Comparison of ENCODE assay signal across 24 cellular contexts in the genomic region with DNA sequence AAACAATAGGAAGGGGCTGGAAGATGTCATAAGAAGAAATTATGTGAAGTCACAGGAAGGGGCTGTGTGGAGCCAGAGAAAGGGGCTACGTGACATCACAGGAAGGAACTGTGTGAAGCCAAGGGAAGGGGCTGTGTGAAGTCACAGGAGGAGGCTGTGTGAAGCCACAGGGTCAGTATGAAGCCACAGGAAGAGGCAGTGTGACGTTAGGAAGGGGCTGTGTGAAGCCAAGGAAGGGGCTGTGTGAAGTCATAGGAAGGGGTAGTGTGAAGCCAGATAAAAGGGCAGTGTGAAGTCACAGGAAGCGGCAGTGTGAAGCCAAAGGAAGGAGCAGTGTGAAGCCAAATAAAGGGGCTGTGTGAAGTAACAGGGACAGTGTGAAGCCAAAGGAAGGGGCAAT.
"Had no signal": no experiment of that assay in that cellular context is flagged by ENCODE, and none has a peak within 500 bp of the region (broad histone marks: within the 10 kb centered on the region; RNA-seq: fewer than 3 reads in every experiment).

No MANE protein-coding gene starts in this region.

- H3K36me3 Mint-ChIP-seq: stimulated activated memory B cell treated with anti-CD40 and anti-IgM and Interleukin-4, amounts not matched to agents 10 μg/mL and 1 μg/mL and 100 μg/mL, for 72 hours had no signal

- FAIRE-seq: endometrium had no signal

- H3K4me1 ChIP-seq: gastrocnemius medialis, heart right ventricle, psoas muscle, spleen, testis, transverse colon had no signal

- H3K9me3 ChIP-seq: esophagus muscularis mucosa, gastrocnemius medialis, psoas muscle, testis, transverse colon had no signal

- H3K27me3 Mint-ChIP-seq: stimulated activated naive CD8-positive, alpha-beta T cell treated with anti-CD3 and anti-CD28 coated beads, Interleukin-15, amount 100 ng/mL, for 72 hours had no signal

- H3K27ac ChIP-seq: dorsolateral prefrontal cortex, epithelial cell of prostate, esophagus muscularis mucosa, gastrocnemius medialis, heart right ventricle, psoas muscle, testis, transverse colon had no signal

- ATAC-seq: gastrocnemius medialis; heart right ventricle; left lobe of liver; mucosa of descending colon; psoas muscle; sciatic nerve; stimulated activated memory B cell treated with anti-CD40 and anti-IgM and Interleukin-4, amounts not matched to agents 10 μg/mL and 1 μg/mL and 100 μg/mL, for 72 hours; stimulated activated naive CD8-positive, alpha-beta T cell treated with anti-CD3 and anti-CD28 coated beads, Interleukin-15, amount 100 ng/mL, for 72 hours had no signal

- H3K27ac Mint-ChIP-seq: nephron progenitor cell; stimulated activated memory B cell treated with anti-CD40 and anti-IgM and Interleukin-4, amounts not matched to agents 10 μg/mL and 1 μg/mL and 100 μg/mL, for 72 hours had no signal

- H3K4me1 Mint-ChIP-seq: nephron progenitor cell; stimulated activated memory B cell treated with anti-CD40 and anti-IgM and Interleukin-4, amounts not matched to agents 10 μg/mL and 1 μg/mL and 100 μg/mL, for 72 hours; stimulated activated naive CD8-positive, alpha-beta T cell treated with anti-CD3 and anti-CD28 coated beads, Interleukin-15, amount 100 ng/mL, for 72 hours had no signal

- H3K27me3 ChIP-seq: dorsolateral prefrontal cortex, esophagus muscularis mucosa, gastrocnemius medialis, spleen, testis, transverse colon had no signal

- H3K9me3 Mint-ChIP-seq: nephron progenitor cell; stimulated activated memory B cell treated with anti-CD40 and anti-IgM and Interleukin-4, amounts not matched to agents 10 μg/mL and 1 μg/mL and 100 μg/mL, for 72 hours had no signal

- H3K36me3 ChIP-seq: esophagus muscularis mucosa, gastrocnemius medialis, heart right ventricle, spleen, transverse colon had no signal

- DNase-seq: cortex of kidney; dorsolateral prefrontal cortex; effector CD8-positive, alpha-beta T cell; gastrocnemius medialis; heart right ventricle; hypothalamus; islet precursor cell; mucosa of descending colon; nephron progenitor cell; psoas muscle; retina; spleen; stimulated activated CD4-positive, alpha-beta T cell treated with anti-CD3 and anti-CD28 coated beads, Interleukin-15, amount 100 ng/mL, for 24 hours; stimulated activated CD4-positive, alpha-beta T cell treated with anti-CD3 and anti-CD28 coated beads, Interleukin-1b, Interleukin-23, amount 100 ng/mL, for 48 hours; stimulated activated CD4-positive, alpha-beta T cell treated with anti-CD3 and anti-CD28 coated beads, Interleukin-4, amount 100 ng/mL, for 24 hours; stimulated activated naive CD8-positive, alpha-beta T cell treated with anti-CD3 and anti-CD28 coated beads, Interleukin-15, amount 100 ng/mL, for 72 hours; testis; transverse colon had no signal

- H3K4me3 ChIP-seq: dorsolateral prefrontal cortex, esophagus muscularis mucosa, gastrocnemius medialis, heart right ventricle, mucosa of descending colon, psoas muscle, spleen, testis, transverse colon had no signal

- H3K4me3 Mint-ChIP-seq: nephron progenitor cell; stimulated activated memory B cell treated with anti-CD40 and anti-IgM and Interleukin-4, amounts not matched to agents 10 μg/mL and 1 μg/mL and 100 μg/mL, for 72 hours; stimulated activated naive CD8-positive, alpha-beta T cell treated with anti-CD3 and anti-CD28 coated beads, Interleukin-15, amount 100 ng/mL, for 72 hours had no signal
